In the genomic region with DNA sequence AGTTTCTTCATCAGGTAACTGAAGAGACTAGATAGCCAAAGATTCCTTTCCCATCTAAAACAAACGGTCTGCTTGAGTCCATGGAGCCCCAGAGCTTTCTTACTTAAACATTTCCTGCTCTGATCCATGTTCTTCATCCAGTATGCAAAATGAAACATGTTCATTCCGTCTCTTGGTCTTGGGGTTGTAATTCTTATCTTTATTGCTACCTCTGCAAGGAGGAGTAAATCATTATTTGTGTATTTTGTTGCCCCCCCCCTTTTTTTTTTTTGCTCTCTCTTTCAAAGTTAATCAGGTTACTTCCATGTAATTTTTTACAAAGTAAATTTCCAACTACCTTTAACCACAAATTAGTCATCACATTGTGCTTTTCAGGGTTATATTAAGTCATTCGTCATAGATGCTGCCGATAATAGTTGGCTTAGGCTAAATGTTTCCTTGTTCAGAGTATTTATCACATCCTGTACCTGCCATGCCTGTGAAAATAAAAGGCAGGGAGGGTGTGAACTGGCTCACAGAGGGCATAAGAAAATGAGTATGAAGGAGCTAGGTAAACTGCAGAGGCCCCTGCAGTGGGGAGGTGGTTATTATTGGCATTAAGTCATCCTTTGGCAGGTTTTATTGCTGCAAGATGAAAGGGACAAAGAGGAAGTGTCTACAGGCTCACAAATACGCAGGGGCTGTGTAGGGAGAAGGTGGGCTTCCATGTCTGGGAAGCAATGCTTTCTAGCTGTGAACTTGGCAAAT, we compare ENCODE assay signal across 10 cellular contexts.
DNase-seq lines count a peak whose midpoint lies in the region; ATAC-seq and TF ChIP-seq lines count a peak whose summit lies in the region.
"Had no signal": no experiment of that assay in that cellular context is flagged by ENCODE, and none has a peak within 500 bp of the region (broad histone marks: within the 10 kb centered on the region; RNA-seq: fewer than 3 reads in every experiment).

No MANE protein-coding gene starts in this region.

- no peak for DNase-seq in activated CD8-positive, alpha-beta memory T cell treated with anti-CD3 and anti-CD28 coated beads, Interleukin-2, amount 10 ng/mL, durations not matched to agents 7 days and 5 days
- DNase-seq in activated CD8-positive, alpha-beta memory T cell treated with anti-CD3 and anti-CD28 coated beads for 24 hours = no peak
- no peak for DNase-seq in activated CD8-positive, alpha-beta T cell treated with anti-CD3 and anti-CD28 coated beads, Interleukin-2, amount 10 ng/mL, durations not matched to agents 7 days and 5 days
- DNase-seq in foreskin keratinocyte = peak; percentile 94 to 98
- peak; percentile 57 for DNase-seq in stomach
- DNase-seq in DMS114 treated with DMSO at 0.1 percent for 48 hours (lab: John Stamatoyannopoulos, UW; ENCODE audit: unreplicated experiment) = no peak
- DNase-seq in NCI-H1694 treated with DMSO at 0.1 percent for 48 hours (lab: John Stamatoyannopoulos, UW) = no peak
- DNase-seq in COLO829 (ENCODE audit: low spot score) = no peak
- DNase-seq: NCI-H2107 had no signal

- CTCF ChIA-PET in activated CD8-positive, alpha-beta memory T cell treated with anti-CD3 and anti-CD28 coated beads, Interleukin-2, amount 10 ng/mL, durations not matched to agents 7 days and 5 days (lab: Charles Lee) = no interaction called here
- CTCF ChIA-PET in activated CD8-positive, alpha-beta T cell treated with anti-CD3 and anti-CD28 coated beads, Interleukin-2, amount 10 ng/mL, durations not matched to agents 7 days and 5 days (lab: Charles Lee) = no interaction called here

- H3K4me3 Mint-ChIP-seq in activated CD8-positive, alpha-beta memory T cell treated with anti-CD3 and anti-CD28 coated beads, Interleukin-2, amount 10 ng/mL, durations not matched to agents 7 days and 5 days = no peak overlapping the region
- no peak overlapping the region for H3K4me3 Mint-ChIP-seq in activated CD8-positive, alpha-beta T cell treated with anti-CD3 and anti-CD28 coated beads, Interleukin-2, amount 10 ng/mL, durations not matched to agents 7 days and 5 days

- no peak for TF ChIP-seq POLR2A in stomach (IDR thresholded peaks at IDR 0.05)

- peaks cover 19% of the 10 kb centered on the region for H3K4me1 ChIP-seq in foreskin keratinocyte
- H3K4me1 ChIP-seq in stomach = peaks cover 0 to 25% (median 6%) of the 10 kb centered on the region in 4 donors

- intact Hi-C loops in stomach (cut with DNase I; ENCODE audit: low total_unique reads) = no loop called here

- POLR2A ChIA-PET in activated CD8-positive, alpha-beta T cell treated with anti-CD3 and anti-CD28 coated beads, Interleukin-2, amount 10 ng/mL, durations not matched to agents 7 days and 5 days (lab: Charles Lee) = no interaction called here

- TF ChIP-seq CTCF in foreskin keratinocyte (conservative IDR thresholded peaks at IDR 0.05) = peak; percentile 13
- no peak for TF ChIP-seq CTCF in stomach (IDR thresholded peaks at IDR 0.05)

- H3K27me3 ChIP-seq in foreskin keratinocyte (no peaks in the 10 kb centered on the region), stomach (no peaks in the 10 kb centered on the region)

- H3K36me3 ChIP-seq in stomach = no peaks in the 10 kb centered on the region

- H3K27ac Mint-ChIP-seq in activated CD8-positive, alpha-beta memory T cell treated with anti-CD3 and anti-CD28 coated beads, Interleukin-2, amount 10 ng/mL, durations not matched to agents 7 days and 5 days = no peak overlapping the region
- H3K27ac Mint-ChIP-seq in activated CD8-positive, alpha-beta T cell treated with anti-CD3 and anti-CD28 coated beads, Interleukin-2, amount 10 ng/mL, durations not matched to agents 7 days and 5 days = no peak overlapping the region

- H3K27ac ChIP-seq in foreskin keratinocyte (peak overlapping the region; percentile 83), stomach (peak overlapping the region; percentile 57 to 90 (median 76))

- 20 to 39% (median 28%) methylated on average over 5 of the region's 5 CpGs for WGBS in stomach, 5 donors

- TF ChIP-seq EP300 in stomach (IDR thresholded peaks at IDR 0.05) = no peak

- peaks cover 1% of the 10 kb centered on the region for H3K36me3 Mint-ChIP-seq in activated CD8-positive, alpha-beta memory T cell treated with anti-CD3 and anti-CD28 coated beads, Interleukin-2, amount 10 ng/mL, durations not matched to agents 7 days and 5 days
- H3K36me3 Mint-ChIP-seq in activated CD8-positive, alpha-beta T cell treated with anti-CD3 and anti-CD28 coated beads, Interleukin-2, amount 10 ng/mL, durations not matched to agents 7 days and 5 days (ENCODE audit: low read depth) = no peaks in the 10 kb centered on the region

- H3K9me3 ChIP-seq in stomach = no peaks in the 10 kb centered on the region

- peaks cover 9% of the 10 kb centered on the region for H3K4me1 Mint-ChIP-seq in activated CD8-positive, alpha-beta memory T cell treated with anti-CD3 and anti-CD28 coated beads, Interleukin-2, amount 10 ng/mL, durations not matched to agents 7 days and 5 days
- peaks cover 12% of the 10 kb centered on the region for H3K4me1 Mint-ChIP-seq in activated CD8-positive, alpha-beta T cell treated with anti-CD3 and anti-CD28 coated beads, Interleukin-2, amount 10 ng/mL, durations not matched to agents 7 days and 5 days (ENCODE audit: low read depth)

- H3K27me3 Mint-ChIP-seq in activated CD8-positive, alpha-beta memory T cell treated with anti-CD3 and anti-CD28 coated beads, Interleukin-2, amount 10 ng/mL, durations not matched to agents 7 days and 5 days = peaks cover 7% of the 10 kb centered on the region
- H3K27me3 Mint-ChIP-seq in activated CD8-positive, alpha-beta T cell treated with anti-CD3 and anti-CD28 coated beads, Interleukin-2, amount 10 ng/mL, durations not matched to agents 7 days and 5 days (ENCODE audit: low read depth) = no peaks in the 10 kb centered on the region

- H3K9me3 Mint-ChIP-seq in activated CD8-positive, alpha-beta memory T cell treated with anti-CD3 and anti-CD28 coated beads, Interleukin-2, amount 10 ng/mL, durations not matched to agents 7 days and 5 days (ENCODE audit: low read depth) = no peaks in the 10 kb centered on the region
- H3K9me3 Mint-ChIP-seq in activated CD8-positive, alpha-beta T cell treated with anti-CD3 and anti-CD28 coated beads, Interleukin-2, amount 10 ng/mL, durations not matched to agents 7 days and 5 days (ENCODE audit: insufficient read depth) = no peaks in the 10 kb centered on the region

- H3K4me3 ChIP-seq in stomach = no peak overlapping the region

- ATAC-seq in activated CD8-positive, alpha-beta memory T cell treated with anti-CD3 and anti-CD28 coated beads, Interleukin-2, amount 10 ng/mL, durations not matched to agents 7 days and 5 days = peak; percentile 47
- ATAC-seq in activated CD8-positive, alpha-beta T cell treated with anti-CD3 and anti-CD28 coated beads, Interleukin-2, amount 10 ng/mL, durations not matched to agents 7 days and 5 days = peak; percentile 27
- peak; percentile 100 for ATAC-seq in foreskin keratinocyte
- ATAC-seq: left lobe of liver had no signal

Comparison
In these comparisons a context has a peak if more than half of its experiments do, and no peak if none do; other contexts are left out.
1. ATAC-seq: peak in every context shown above with its lines; median percentile 100 in foreskin keratinocyte; 47 in activated CD8-positive, alpha-beta memory T cell treated with anti-CD3 and anti-CD28 coated beads, Interleukin-2, amount 10 ng/mL, durations not matched to agents 7 days and 5 days; 27 in activated CD8-positive, alpha-beta T cell treated with anti-CD3 and anti-CD28 coated beads, Interleukin-2, amount 10 ng/mL, durations not matched to agents 7 days and 5 days.
2. DNase-seq: peak in foreskin keratinocyte (2 of 2) and stomach (single experiment); none in activated CD8-positive, alpha-beta memory T cell treated with anti-CD3 and anti-CD28 coated beads, Interleukin-2, amount 10 ng/mL, durations not matched to agents 7 days and 5 days (single experiment), activated CD8-positive, alpha-beta memory T cell treated with anti-CD3 and anti-CD28 coated beads for 24 hours (single experiment), activated CD8-positive, alpha-beta T cell treated with anti-CD3 and anti-CD28 coated beads, Interleukin-2, amount 10 ng/mL, durations not matched to agents 7 days and 5 days (single experiment), DMS114 treated with DMSO at 0.1 percent for 48 hours (single experiment), NCI-H1694 treated with DMSO at 0.1 percent for 48 hours (single experiment) and COLO829 (single experiment).